Comparison of ENCODE assay signal across 27 cellular contexts in genomic region chr9:114478459-114478858, GRCh38.
"Had no signal": no experiment of that assay in that cellular context is flagged by ENCODE, and none has a peak within 500 bp of the region (broad histone marks: within the 10 kb centered on the region; RNA-seq: fewer than 3 reads in every experiment).

No MANE protein-coding gene starts in this region.

- ATAC-seq: naive thymus-derived CD4-positive, alpha-beta T cell; natural killer cell; psoas muscle; right cardiac atrium; right lobe of liver; stimulated activated effector memory CD8-positive, alpha-beta T cell treated with anti-CD3 and anti-CD28 coated beads, Interleukin-12 subunit alpha, Interleukin-12 subunit beta, amount 100 ng/mL, for 72 hours; stimulated activated naive B cell treated with anti-CD40 and anti-IgM and Interleukin-4, amounts not matched to agents 10 μg/mL and 1 μg/mL and 100 μg/mL, for 72 hours had no signal

- H3K4me1 ChIP-seq: parathyroid adenoma, psoas muscle, right lobe of liver, sigmoid colon, thyroid gland, tibial nerve, upper lobe of left lung had no signal

- FAIRE-seq: small intestine, urothelium cell line had no signal

- DNase-seq: naive thymus-derived CD4-positive, alpha-beta T cell; natural killer cell; occipital lobe; ovary; posterior cingulate gyrus; psoas muscle; right cardiac atrium; right lobe of liver; sigmoid colon; small intestine; stimulated activated CD4-positive, alpha-beta T cell treated with anti-CD3 and anti-CD28 coated beads, Interleukin-15, amount 100 ng/mL, for 24 hours; stimulated activated CD4-positive, alpha-beta T cell treated with anti-CD3 and anti-CD28 coated beads, Interleukin-2, amount 100 ng/mL, for 24 hours; stimulated activated CD4-positive, alpha-beta T cell treated with anti-CD3 and anti-CD28 coated beads, Interleukin-2, amount 100 ng/mL, for 48 hours; stimulated activated CD4-positive, alpha-beta T cell treated with anti-CD3 and anti-CD28 coated beads, Interleukin-4, amount 100 ng/mL, for 24 hours; stimulated activated naive B cell treated with anti-CD40 and anti-IgM and Interleukin-4, amounts not matched to agents 10 μg/mL and 1 μg/mL and 100 μg/mL, for 72 hours; stimulated activated naive CD4-positive, alpha-beta T cell treated with Interleukin-2 at 50 U/mL for 16 hours; stomach; thyroid gland had no signal

- H3K36me3 ChIP-seq: neural progenitor cell, ovary, right lobe of liver, thoracic aorta, thyroid gland, tibial nerve, upper lobe of left lung had no signal

- H3K4me3 Mint-ChIP-seq: naive thymus-derived CD4-positive, alpha-beta T cell; natural killer cell; nephron; neural progenitor cell; stimulated activated effector memory CD8-positive, alpha-beta T cell treated with anti-CD3 and anti-CD28 coated beads, Interleukin-12 subunit alpha, Interleukin-12 subunit beta, amount 100 ng/mL, for 72 hours; stimulated activated naive B cell treated with anti-CD40 and anti-IgM and Interleukin-4, amounts not matched to agents 10 μg/mL and 1 μg/mL and 100 μg/mL, for 72 hours had no signal

- H3K27me3 ChIP-seq: neural progenitor cell, ovary, right lobe of liver, sigmoid colon, stomach, thyroid gland, tibial nerve, upper lobe of left lung had no signal

- H3K36me3 Mint-ChIP-seq: natural killer cell had no signal

- H3K27ac ChIP-seq: neural progenitor cell, ovary, parathyroid adenoma, psoas muscle, right lobe of liver, sigmoid colon, stomach, thoracic aorta, thyroid gland, tibial nerve, upper lobe of left lung had no signal

- H3K27me3 Mint-ChIP-seq: progenitor cell of endocrine pancreas had no signal

- H3K27ac Mint-ChIP-seq: naive thymus-derived CD4-positive, alpha-beta T cell; natural killer cell; neural progenitor cell; progenitor cell of endocrine pancreas; stimulated activated naive B cell treated with anti-CD40 and anti-IgM and Interleukin-4, amounts not matched to agents 10 μg/mL and 1 μg/mL and 100 μg/mL, for 72 hours had no signal

- H3K9me3 Mint-ChIP-seq: naive thymus-derived CD4-positive, alpha-beta T cell; natural killer cell; nephron; neural progenitor cell; stimulated activated effector memory CD8-positive, alpha-beta T cell treated with anti-CD3 and anti-CD28 coated beads, Interleukin-12 subunit alpha, Interleukin-12 subunit beta, amount 100 ng/mL, for 72 hours; stimulated activated naive B cell treated with anti-CD40 and anti-IgM and Interleukin-4, amounts not matched to agents 10 μg/mL and 1 μg/mL and 100 μg/mL, for 72 hours had no signal

- H3K9me3 ChIP-seq: ovary, psoas muscle, right lobe of liver, sigmoid colon, stomach, thoracic aorta, thyroid gland, tibial nerve, upper lobe of left lung had no signal

- H3K4me3 ChIP-seq: neural progenitor cell, ovary, psoas muscle, right lobe of liver, sigmoid colon, stomach, thoracic aorta, thyroid gland, tibial nerve, upper lobe of left lung had no signal
